Comparison of ENCODE assay signal across 18 cellular contexts in genomic region chr2:134167015-134167414, GRCh38.
A peak's percentile ranks its signal among the peaks of the same experiment; 100 is the strongest.
DNase-seq lines count a peak whose midpoint lies in the region; ATAC-seq and TF ChIP-seq lines count a peak whose summit lies in the region.
"Had no signal": no experiment of that assay in that cellular context is flagged by ENCODE, and none has a peak within 500 bp of the region (broad histone marks: within the 10 kb centered on the region; RNA-seq: fewer than 3 reads in every experiment).

No MANE protein-coding gene starts in this region.

- H2AK9ac ChIP-seq in IMR-90 (replicated peaks; ENCODE audit: low read depth, low read length, poor library complexity): no peak overlapping the region

- no peak overlapping the region for H3K56ac ChIP-seq in IMR-90 (ENCODE audit: extremely low read depth, insufficient read depth, low read length)

- no peak overlapping the region for H3K4ac ChIP-seq in IMR-90 (ENCODE audit: low read depth, low read length)

- H3K9me1 ChIP-seq in IMR-90 (ENCODE audit: insufficient read depth, low read length): no peaks in the 10 kb centered on the region; the same call in 1 of the 2 replicates

- no TSS peak for BruUV-seq in Calu3 (replicated peaks; lab: Mats Ljungman, UMichigan)
- BruUV-seq in IMR-90 (replicated peaks; lab: Mats Ljungman, UMichigan): no TSS peak

- H3K27me3 Mint-ChIP-seq in Calu3 (ENCODE audit: unreplicated experiment): no peaks in the 10 kb centered on the region
- no peaks in the 10 kb centered on the region for H3K27me3 Mint-ChIP-seq in activated naive CD8-positive, alpha-beta T cell treated with anti-CD3 and anti-CD28 coated beads for 36 hours
- H3K27me3 Mint-ChIP-seq in glutamatergic neuron (ENCODE audit: unreplicated experiment): peaks cover 6% of the 10 kb centered on the region
- H3K27me3 Mint-ChIP-seq in activated CD4-positive, alpha-beta T cell treated with anti-CD3 and anti-CD28 coated beads for 36 hours: no peaks in the 10 kb centered on the region
- H3K27me3 Mint-ChIP-seq: naive thymus-derived CD4-positive, alpha-beta T cell had no signal

- H3K4me3 ChIP-seq in IMR-90 (ENCODE audit: insufficient read depth, low read depth, low read length): no peak overlapping the region
- H3K4me3 ChIP-seq: prostate gland had no signal

- peaks cover 81% of the 10 kb centered on the region for H4K20me1 ChIP-seq in IMR-90 (ENCODE audit: insufficient read depth, low read length)

- H3K4me2 ChIP-seq in IMR-90 (ENCODE audit: low read depth, low read length): no peak overlapping the region

- H3K4me1 Mint-ChIP-seq in Calu3 (ENCODE audit: low read depth, unreplicated experiment): peaks cover 51% of the 10 kb centered on the region
- peaks cover 74% of the 10 kb centered on the region for H3K4me1 Mint-ChIP-seq in activated naive CD8-positive, alpha-beta T cell treated with anti-CD3 and anti-CD28 coated beads for 36 hours
- peaks cover 15% of the 10 kb centered on the region for H3K4me1 Mint-ChIP-seq in glutamatergic neuron (ENCODE audit: low read depth, unreplicated experiment)
- peaks cover 89% of the 10 kb centered on the region for H3K4me1 Mint-ChIP-seq in activated CD4-positive, alpha-beta T cell treated with anti-CD3 and anti-CD28 coated beads for 36 hours

- H3K18ac ChIP-seq in IMR-90 (ENCODE audit: low read depth, low read length): no peak overlapping the region

- H3K14ac ChIP-seq in IMR-90 (replicated peaks; ENCODE audit: low read depth, low read length): no peak overlapping the region

- no peaks in the 10 kb centered on the region for H3K27me3 ChIP-seq in IMR-90 (ENCODE audit: control insufficient read depth, insufficient read depth, low read length)

- no peak for ATAC-seq in IMR-90 (ENCODE audit: low read depth)
- ATAC-seq in activated CD4-positive, alpha-beta T cell treated with anti-CD3 and anti-CD28 coated beads for 36 hours: no peak
- ATAC-seq: naive thymus-derived CD4-positive, alpha-beta T cell had no signal

- POLR2A ChIA-PET in IMR-90 (lab: Charles Lee; ENCODE audit: unreplicated experiment): no interaction called here
- POLR2A ChIA-PET in activated CD4-positive, alpha-beta T cell treated with anti-CD3 and anti-CD28 coated beads for 36 hours (lab: Charles Lee): no interaction called here

- no peak overlapping the region for H2AFZ ChIP-seq in IMR-90 (replicated peaks; ENCODE audit: low read length, poor library complexity)

- H3K9ac ChIP-seq in IMR-90 (ENCODE audit: low read depth, low read length): no peak overlapping the region

- no peak overlapping the region for H3K4me3 Mint-ChIP-seq in Calu3 (ENCODE audit: low read depth, unreplicated experiment)
- H3K4me3 Mint-ChIP-seq in activated naive CD8-positive, alpha-beta T cell treated with anti-CD3 and anti-CD28 coated beads for 36 hours: no peak overlapping the region
- H3K4me3 Mint-ChIP-seq in glutamatergic neuron (ENCODE audit: unreplicated experiment): no peak overlapping the region
- H3K4me3 Mint-ChIP-seq in activated CD4-positive, alpha-beta T cell treated with anti-CD3 and anti-CD28 coated beads for 36 hours: no peak overlapping the region
- H3K4me3 Mint-ChIP-seq: endodermal cell; naive thymus-derived CD4-positive, alpha-beta T cell had no signal

- CTCF ChIA-PET in Calu3 (lab: Charles Lee): no interaction called here
- CTCF ChIA-PET in IMR-90 (lab: Yijun Ruan, JAX): no interaction called here
- CTCF ChIA-PET in activated CD4-positive, alpha-beta T cell treated with anti-CD3 and anti-CD28 coated beads for 36 hours (lab: Charles Lee): interaction anchor here (1.3 to 1.5 kb wide), 3 partner anchors 12 to 245 kb away, joined by 3 to 6 read pairs (median 5); no protein-coding TSS in a partner anchor

- TF ChIP-seq CTCF in Calu3 (IDR thresholded peaks at IDR 0.05; ENCODE audit: unreplicated experiment) (no peak), IMR-90 (conservative IDR thresholded peaks at IDR 0.05; ENCODE audit: low read depth, low read length) (no peak), glutamatergic neuron (IDR thresholded peaks at IDR 0.05; ENCODE audit: partially characterized antibody, unreplicated experiment) (no peak)

- peaks cover 56 to 90% of the 10 kb centered on the region in 2 experiments for H3K79me1 ChIP-seq in IMR-90 (ENCODE audit: low read depth in 1 of 2, low read length in 2 of 2)

- no peak overlapping the region for H2BK20ac ChIP-seq in IMR-90 (ENCODE audit: low read depth, low read length)

- no peak overlapping the region for H2BK15ac ChIP-seq in IMR-90 (ENCODE audit: low read depth, low read length)

- H4K91ac ChIP-seq in IMR-90 (ENCODE audit: insufficient read depth, low read depth, low read length): no peak overlapping the region

- no peak overlapping the region for H3K27ac ChIP-seq in IMR-90 (ENCODE audit: insufficient read depth, low read length)
- H3K27ac ChIP-seq: prostate gland had no signal

- no peak overlapping the region for H2BK5ac ChIP-seq in IMR-90 (ENCODE audit: low read depth, low read length, poor library complexity, severe bottlenecking)

- DNase-seq in Calu3 (no peak), IMR-90 (peak; percentile 70), glutamatergic neuron (no peak), NCI-H345 (lab: John Stamatoyannopoulos, UW) (no peak), NCI-H82 treated with DMSO at 0.1 percent for 48 hours (lab: John Stamatoyannopoulos, UW; ENCODE audit: unreplicated experiment) (no peak), T-helper 1 cell (no peak)
- no peak for DNase-seq in activated naive CD8-positive, alpha-beta T cell treated with anti-CD3 and anti-CD28 coated beads for 36 hours
- DNase-seq in activated CD4-positive, alpha-beta T cell treated with anti-CD3 and anti-CD28 coated beads for 36 hours: no peak
- DNase-seq: activated naive CD4-positive, alpha-beta T cell treated with Interleukin-2 at 50 U/mL for 16 hours; C1 segment of cervical spinal cord; central memory CD4-positive, alpha-beta T cell; endodermal cell; naive thymus-derived CD4-positive, alpha-beta T cell; NCI-H187 treated with DMSO at 0.1 percent for 48 hours; NCI-H82; SHP77 treated with DMSO at 0.1 percent for 48 hours; stimulated activated CD4-positive, alpha-beta T cell treated with anti-CD3 and anti-CD28 coated beads, Interleukin-15, amount 100 ng/mL, for 24 hours had no signal

- H3K27ac Mint-ChIP-seq in Calu3 (ENCODE audit: unreplicated experiment) (peak overlapping the region; percentile 26), glutamatergic neuron (ENCODE audit: unreplicated experiment) (peak overlapping the region; percentile 31)
- peak overlapping the region; percentile 18 for H3K27ac Mint-ChIP-seq in activated naive CD8-positive, alpha-beta T cell treated with anti-CD3 and anti-CD28 coated beads for 36 hours
- H3K27ac Mint-ChIP-seq in activated CD4-positive, alpha-beta T cell treated with anti-CD3 and anti-CD28 coated beads for 36 hours: no peak overlapping the region
- H3K27ac Mint-ChIP-seq: endodermal cell had no signal

- peaks cover 3% of the 10 kb centered on the region; the same call in 1 of the 2 replicates for H3K4me1 ChIP-seq in IMR-90 (ENCODE audit: control insufficient read depth, insufficient read depth, low read length)
- H3K4me1 ChIP-seq: prostate gland had no signal

- no peaks in the 10 kb centered on the region for H3K9me3 ChIP-seq in IMR-90 (ENCODE audit: control insufficient read depth, insufficient read depth, low read length)
- H3K9me3 ChIP-seq: prostate gland had no signal

- in situ Hi-C loops in IMR-90 (cut with MboI; ENCODE audit: low sequenced_read_pairs): no loop called here

- dilution Hi-C loops in IMR-90 (cut with HindIII; ENCODE audit: low sequenced_read_pairs, unreplicated experiment): no loop called here

- H4K5ac ChIP-seq in IMR-90 (ENCODE audit: low read depth, low read length): no peak overlapping the region

- no peak for TF ChIP-seq RAD21 in IMR-90 (IDR thresholded peaks at IDR 0.05; ENCODE audit: low read length)

- no peak overlapping the region for H3K23ac ChIP-seq in IMR-90 (ENCODE audit: low read depth, low read length)

- H3K36me3 ChIP-seq in IMR-90 (ENCODE audit: control insufficient read depth, insufficient read depth, low read length): no peaks in the 10 kb centered on the region; the same call in none of the 2 replicates
- H3K36me3 ChIP-seq: prostate gland had no signal

- no peak for TF ChIP-seq POLR2A in IMR-90 (IDR thresholded peaks at IDR 0.05; ENCODE audit: low read depth, low read length)

- H4K8ac ChIP-seq in IMR-90 (ENCODE audit: low read depth in 2 of 2, low read length in 2 of 2): no peak overlapping the region

- no CpG with 5 or more reads among the region's 3 CpGs for WGBS in IMR-90 (ENCODE audit: extremely low coverage in 2 of 2, insufficient read length in 1 of 2), 2 experiments

- H3K36me3 Mint-ChIP-seq in Calu3 (ENCODE audit: insufficient read depth, unreplicated experiment) (no peaks in the 10 kb centered on the region), glutamatergic neuron (ENCODE audit: unreplicated experiment) (no peaks in the 10 kb centered on the region)
- H3K36me3 Mint-ChIP-seq in activated naive CD8-positive, alpha-beta T cell treated with anti-CD3 and anti-CD28 coated beads for 36 hours: peaks cover 19% of the 10 kb centered on the region
- peaks cover 12% of the 10 kb centered on the region for H3K36me3 Mint-ChIP-seq in activated CD4-positive, alpha-beta T cell treated with anti-CD3 and anti-CD28 coated beads for 36 hours (ENCODE audit: low read depth)

- H2AK5ac ChIP-seq in IMR-90 (ENCODE audit: low read depth, low read length): no peak overlapping the region

- intact Hi-C loops in Calu3 (cut with micrococcal nuclease; ENCODE audit: unreplicated experiment): no loop called here
- intact Hi-C loops in IMR-90 (cut with micrococcal nuclease): no loop called here
- intact Hi-C loops in activated CD4-positive, alpha-beta T cell treated with anti-CD3 and anti-CD28 coated beads for 36 hours (cut with DNase I, micrococcal nuclease): loop anchor here in 1 of 2 experiments (5.0 kb wide), 1 partner anchor 85 kb away; the partner anchor contains the start of gene MGAT5

- H3K9me3 Mint-ChIP-seq in Calu3 (ENCODE audit: low read depth, unreplicated experiment) (no peaks in the 10 kb centered on the region), glutamatergic neuron (ENCODE audit: unreplicated experiment) (peaks cover 1% of the 10 kb centered on the region)
- H3K9me3 Mint-ChIP-seq in activated naive CD8-positive, alpha-beta T cell treated with anti-CD3 and anti-CD28 coated beads for 36 hours: no peaks in the 10 kb centered on the region
- H3K9me3 Mint-ChIP-seq in activated CD4-positive, alpha-beta T cell treated with anti-CD3 and anti-CD28 coated beads for 36 hours (ENCODE audit: low read depth): no peaks in the 10 kb centered on the region
- H3K9me3 Mint-ChIP-seq: endodermal cell had no signal

- H2BK120ac ChIP-seq in IMR-90 (ENCODE audit: low read depth, low read length): no peak overlapping the region

TF ChIP-seq in IMR-90, 13 proteins besides CTCF, POLR2A, EP300 and RAD21 (continues in another document):
- TF ChIP-seq MAZ (IDR thresholded peaks at IDR 0.05; ENCODE audit: borderline replicate concordance, low read depth, low read length) (no peak), RFX5 (IDR thresholded peaks at IDR 0.05; ENCODE audit: low read depth, low read length) (no peak), MXI1 (IDR thresholded peaks at IDR 0.05; ENCODE audit: borderline replicate concordance, low read depth, low read length) (no peak), RCOR1 (IDR thresholded peaks at IDR 0.05; ENCODE audit: insufficient replicate concordance, low read length) (no peak)
